In genomic region chr16:85607331-85607765, GRCh38 we compare ENCODE assay signal across 13 cellular contexts. TPM values are rescaled to one million over a fixed set of nuclear protein-coding genes. Genes with fewer than 3 reads are reported as not detected.
DNase-seq lines count a peak whose midpoint lies in the region; ATAC-seq and TF ChIP-seq lines count a peak whose summit lies in the region.
"Had no signal": no experiment of that assay in that cellular context is flagged by ENCODE, and none has a peak within 500 bp of the region (broad histone marks: within the 10 kb centered on the region; RNA-seq: fewer than 3 reads in every experiment).

No MANE protein-coding gene starts in this region.

- 56% methylated on average over 19 of the region's 21 CpGs for WGBS in SK-N-SH (ENCODE audit: low lambda C conversion rate)

- H3K4me3 ChIP-seq in cardiac muscle cell (peak overlapping the region; percentile 5), right atrium auricular region (no peak overlapping the region), SK-N-SH (ENCODE audit: low read depth in 2 of 2, low read length in 1 of 2) (no peak overlapping the region; a peak in 1 of 4 replicates), iPS-20b (ENCODE audit: low read length) (peak overlapping the region; percentile 54; the same call in 1 of the 2 replicates), upper lobe of right lung (no peak overlapping the region)
- H3K4me3 ChIP-seq: left lung had no signal

- H3K4me1 ChIP-seq in cardiac muscle cell (ENCODE audit: low read depth) (peaks cover 60% of the 10 kb centered on the region), right atrium auricular region (peaks cover 0 to 66% of the 10 kb centered on the region in 2 donors), SK-N-SH (ENCODE audit: control insufficient read depth in 1 of 2, insufficient read depth in 2 of 2, low read depth in 1 of 2, low read length in 1 of 2) (peaks cover 10 to 62% of the 10 kb centered on the region in 2 experiments), iPS-20b (ENCODE audit: insufficient read depth, low read length) (peaks cover 34% of the 10 kb centered on the region), upper lobe of right lung (peaks cover 56% of the 10 kb centered on the region)

- TF ChIP-seq CTCF in cardiac muscle cell (IDR thresholded peaks at IDR 0.05; ENCODE audit: low read depth, low read length) (peak; percentile 9), right atrium auricular region (IDR thresholded peaks at IDR 0.05) (no peak), SK-N-SH (IDR thresholded peaks at IDR 0.05) (no peak), upper lobe of right lung (IDR thresholded peaks at IDR 0.05) (no peak)

- no peaks in the 10 kb centered on the region for H3K36me3 ChIP-seq in cardiac muscle cell
- no peaks in the 10 kb centered on the region for H3K36me3 ChIP-seq in right atrium auricular region
- no peaks in the 10 kb centered on the region for H3K36me3 ChIP-seq in SK-N-SH (replicated peaks in 1 of 2; ENCODE audit: control insufficient read depth in 1 of 2, insufficient read depth in 2 of 2, low read length in 1 of 2)
- no peaks in the 10 kb centered on the region for H3K36me3 ChIP-seq in iPS-20b (ENCODE audit: insufficient read depth, low read depth, low read length)
- H3K36me3 ChIP-seq in upper lobe of right lung: no peaks in the 10 kb centered on the region
- H3K36me3 ChIP-seq: left lung had no signal

- POLR2A ChIA-PET in SK-N-SH (lab: Yijun Ruan, JAX): interaction anchor here (1.0 to 1.6 kb wide), 3 partner anchors 14 to 54 kb away, joined by 3 to 5 read pairs (median 3); no protein-coding TSS in a partner anchor

- no peak overlapping the region; the same call in 1 of the 2 replicates for H3K4me2 ChIP-seq in SK-N-SH

- no peak for TF ChIP-seq RAD21 in SK-N-SH (IDR thresholded peaks at IDR 0.05; ENCODE audit: low read length)

- peaks cover 15% of the 10 kb centered on the region for H3K79me2 ChIP-seq in SK-N-SH (ENCODE audit: insufficient read depth)

- no peak overlapping the region for H3K9ac ChIP-seq in SK-N-SH
- peak overlapping the region; percentile 79; the same call in 1 of the 2 replicates for H3K9ac ChIP-seq in iPS-20b (ENCODE audit: low read depth, low read length)

- H3K27ac ChIP-seq in cardiac muscle cell: peak overlapping the region; percentile 76
- H3K27ac ChIP-seq in right atrium auricular region: no peak overlapping the region
- peak overlapping the region in 1 of 2 experiments; percentile 96; a peak in 2 of 4 replicates for H3K27ac ChIP-seq in SK-N-SH (ENCODE audit: low read depth in 2 of 2, low read length in 1 of 2)
- H3K27ac ChIP-seq in iPS-20b (ENCODE audit: low read length): peak overlapping the region; percentile 61
- H3K27ac ChIP-seq in upper lobe of right lung: peak overlapping the region; percentile 3
- H3K27ac ChIP-seq: left lung, RWPE1 had no signal

- intact Hi-C loops in upper lobe of right lung (cut with DNase I): no loop called here

- no peaks in the 10 kb centered on the region for H3K9me2 ChIP-seq in SK-N-SH

- H4K20me1 ChIP-seq in SK-N-SH (ENCODE audit: insufficient read depth): peaks cover 37% of the 10 kb centered on the region

- ATAC-seq in upper lobe of right lung: no peak
- ATAC-seq in GM18873 (IDR thresholded peaks at IDR 0.05; ENCODE audit: low FRiP score, unreplicated experiment): no peak
- ATAC-seq: left lung had no signal

- H3K9me3 ChIP-seq in cardiac muscle cell (ENCODE audit: low read depth): no peaks in the 10 kb centered on the region
- H3K9me3 ChIP-seq in right atrium auricular region: no peaks in the 10 kb centered on the region
- H3K9me3 ChIP-seq in SK-N-SH: no peaks in the 10 kb centered on the region
- H3K9me3 ChIP-seq in iPS-20b (ENCODE audit: insufficient read depth, low read depth, low read length): no peaks in the 10 kb centered on the region
- H3K9me3 ChIP-seq in upper lobe of right lung: no peaks in the 10 kb centered on the region
- H3K9me3 ChIP-seq: left lung had no signal

- H3K27me3 ChIP-seq in cardiac muscle cell: no peaks in the 10 kb centered on the region
- no peaks in the 10 kb centered on the region for H3K27me3 ChIP-seq in right atrium auricular region
- no peaks in the 10 kb centered on the region for H3K27me3 ChIP-seq in SK-N-SH (ENCODE audit: insufficient read depth)
- H3K27me3 ChIP-seq in iPS-20b (ENCODE audit: insufficient read depth, low read length): peaks cover 18% of the 10 kb centered on the region; the same call in 1 of the 2 replicates
- H3K27me3 ChIP-seq in upper lobe of right lung: no peaks in the 10 kb centered on the region
- H3K27me3 ChIP-seq: dorsolateral prefrontal cortex, left lung had no signal

- H2AFZ ChIP-seq in SK-N-SH (ENCODE audit: low read depth): no peak overlapping the region

- no peak for TF ChIP-seq EP300 in SK-N-SH (IDR thresholded peaks at IDR 0.05; ENCODE audit: borderline replicate concordance in 1 of 2, low read depth in 1 of 2, low read length in 1 of 2)

- CTCF ChIA-PET in SK-N-SH (lab: Yijun Ruan, JAX): interaction anchor here (0.7 to 3.5 kb wide), 19 partner anchors 8 to 435 kb away, joined by 3 to 20 read pairs (median 4); no protein-coding TSS in a partner anchor

- peaks cover 7% of the 10 kb centered on the region for H3F3A ChIP-seq in SK-N-SH (replicated peaks; ENCODE audit: insufficient read depth)

- peak; percentile 34 to 55 for DNase-seq in cardiac muscle cell (ENCODE audit: low read depth in 1 of 2, low spot score in 1 of 2)
- DNase-seq in right atrium auricular region (ENCODE audit: low spot score): no peak
- DNase-seq in SK-N-SH: peak; percentile 68
- DNase-seq in upper lobe of right lung: no peak
- DNase-seq in superior temporal gyrus (ENCODE audit: extremely low spot score): no peak
- no peak for DNase-seq in NCI-H1092 (lab: John Stamatoyannopoulos, UW)
- DNase-seq: activated T-cell treated with anti-CD3 and anti-CD28 coated beads, Interleukin-2, amount 50 U/mL, for 1 hour; CD4-positive, alpha-beta memory T cell; left lung had no signal

TF ChIP-seq in SK-N-SH, 30 proteins besides CTCF, POLR2A, EP300 and RAD21:
- TF ChIP-seq MXI1 (IDR thresholded peaks at IDR 0.05; ENCODE audit: low read depth, low read length) (peak; percentile 14; the same call in 1 of the 2 replicates), REST (IDR thresholded peaks at IDR 0.05; ENCODE audit: low read depth, low read length) (no peak), GATA2 (CRISPR knock-in tag; IDR thresholded peaks at IDR 0.05) (peak; percentile 26; the same call in 1 of the 2 replicates), FOXJ3 (CRISPR knock-in tag; IDR thresholded peaks at IDR 0.05) (0 out of 2 replicates have a peak, but pooled peaks have one; percentile 2), GABPA (IDR thresholded peaks at IDR 0.05; ENCODE audit: low read depth) (no peak)

RNA-seq across cellular contexts. Expression of gene GSE1, which starts 5.8 kb away (rescaled TPM):
- total RNA-seq in cardiac muscle cell: 89.4 and 174 TPM in 2 replicates
- polyA plus RNA-seq in cardiac muscle cell: 48.8 and 64.9 TPM in 2 replicates
- 10 to 100 TPM; 37.1 to 55.7 TPM for total RNA-seq in right atrium auricular region
- polyA plus RNA-seq in SK-N-SH (2012; rRNA removed): 22.7 and 26.5 TPM in 2 replicates
- 18.5 and 22.7 TPM in 2 replicates for polyA plus RNA-seq in SK-N-SH (2012; cell fraction: cytosol; rRNA removed)
- 94.0 and 103 TPM in 2 replicates for polyA plus RNA-seq in SK-N-SH (2012; cell fraction: nucleus; rRNA removed)
- total RNA-seq in upper lobe of right lung: 87.2 TPM

Comparison
In these comparisons a context has a peak if more than half of its experiments do, and no peak if none do; other contexts are left out.
1. DNase-seq: peak in cardiac muscle cell (2 of 2) and SK-N-SH (single experiment); none in right atrium auricular region (single experiment), upper lobe of right lung (single experiment), superior temporal gyrus (single experiment) and NCI-H1092 (single experiment).
2. H3K27ac ChIP-seq: peak in cardiac muscle cell (single experiment), iPS-20b (single experiment) and upper lobe of right lung (single experiment); none in right atrium auricular region (0 of 2).
3. H3K4me3 ChIP-seq: peak in cardiac muscle cell (single experiment) and iPS-20b (single experiment); none in right atrium auricular region (0 of 2), SK-N-SH (0 of 2) and upper lobe of right lung (single experiment).